21 cellular contexts compared by ENCODE assay signal in the genomic region with DNA sequence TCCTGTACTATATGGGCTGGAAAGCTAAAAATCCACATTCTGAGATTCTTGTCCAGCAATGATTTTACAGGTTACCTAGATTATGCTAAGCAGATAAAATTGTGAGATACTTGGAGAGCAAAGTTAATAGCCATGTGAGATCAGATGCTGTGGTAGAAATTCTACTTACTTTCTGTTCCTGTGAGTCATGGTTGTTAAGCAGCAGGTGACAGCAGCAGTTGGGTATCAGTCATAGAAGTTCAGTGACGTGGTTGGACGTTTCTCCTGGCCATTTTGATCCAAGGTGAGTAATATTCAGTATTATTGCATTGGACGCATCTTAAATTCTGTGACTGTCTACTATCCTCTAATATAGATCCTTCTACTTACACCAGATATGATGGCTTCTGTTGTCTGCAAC.
DNase-seq lines count a peak whose midpoint lies in the region; ATAC-seq and TF ChIP-seq lines count a peak whose summit lies in the region.
"Had no signal": no experiment of that assay in that cellular context is flagged by ENCODE, and none has a peak within 500 bp of the region (broad histone marks: within the 10 kb centered on the region; RNA-seq: fewer than 3 reads in every experiment).

No MANE protein-coding gene starts in this region.

- H3K4me1 ChIP-seq in body of pancreas, result no peaks in the 10 kb centered on the region
- H3K4me1 ChIP-seq: A549, stomach had no signal

- H3K27me3 ChIP-seq in GM06990 (replicated peaks; ENCODE audit: control insufficient read depth, insufficient read depth, low read length) (no peaks in the 10 kb centered on the region), body of pancreas (no peaks in the 10 kb centered on the region)
- H3K27me3 ChIP-seq: stomach had no signal

- ATAC-seq in GM19397 (IDR thresholded peaks at IDR 0.05; ENCODE audit: unreplicated experiment) (peak; percentile 51), HG02798 (IDR thresholded peaks at IDR 0.05; ENCODE audit: poor library complexity, unreplicated experiment) (peak; percentile 40), HG03432 (IDR thresholded peaks at IDR 0.05; ENCODE audit: unreplicated experiment) (peak; percentile 88), body of pancreas (no peak)
- ATAC-seq: A549, K562, Panc1, WTC11 had no signal

- no peak for TF ChIP-seq CTCF in GM06990 (IDR thresholded peaks at IDR 0.05; ENCODE audit: insufficient read depth, low read length, poor library complexity, severe bottlenecking)
- no peak for TF ChIP-seq CTCF in body of pancreas (IDR thresholded peaks at IDR 0.05)

- WGBS in body of pancreas, 2 donors, result 51 to 59% methylated on average over 3 of the region's 3 CpGs

- H3K4me3 ChIP-seq in GM06990 (replicated peaks; ENCODE audit: low read depth, low read length) (no peak overlapping the region), body of pancreas (no peak overlapping the region)
- H3K4me3 ChIP-seq: A549, K562, stomach had no signal

- H3K27ac ChIP-seq in body of pancreas, result no peak overlapping the region
- H3K27ac ChIP-seq: A549, stomach had no signal

- intact Hi-C loops in cardiac septum (cut with DNase I), result no loop called here
- intact Hi-C loops in body of pancreas (cut with DNase I), result no loop called here

- H3K9me3 ChIP-seq in body of pancreas, result no peaks in the 10 kb centered on the region
- H3K9me3 ChIP-seq: A549, stomach had no signal

- no peaks in the 10 kb centered on the region for H3K36me3 ChIP-seq in GM06990 (ENCODE audit: control insufficient read depth, insufficient read depth, low read length)
- H3K36me3 ChIP-seq in body of pancreas (replicated peaks in 1 of 2; ENCODE audit: insufficient read depth in 1 of 2, low read depth in 2 of 2), result no peaks in the 10 kb centered on the region
- H3K36me3 ChIP-seq: stomach had no signal

- DNase-seq in GM06990 (ENCODE audit: extremely low read depth, insufficient read length), result peak; percentile 18
- no peak for DNase-seq in cardiac septum (ENCODE audit: low spot score)
- DNase-seq in stimulated activated naive CD4-positive, alpha-beta T cell treated with Interleukin-2 at 50 U/mL for 16 hours (lab: John Stamatoyannopoulos, UW), result no peak
- no peak for DNase-seq in activated CD8-positive, alpha-beta memory T cell treated with anti-CD3 and anti-CD28 coated beads, Interleukin-2, amount 50 U/mL, for 4 hours
- DNase-seq in body of pancreas, result no peak
- DNase-seq: activated CD8-positive, alpha-beta memory T cell treated with anti-CD3 and anti-CD28 coated beads, Interleukin-2, amount 50 U/mL, for 48 hours; activated naive CD4-positive, alpha-beta T cell treated with anti-CD3 and anti-CD28 coated beads, Interleukin-2, amount 10 ng/mL, durations not matched to agents 7 days and 5 days; CD4-positive, alpha-beta T cell; effector memory CD4-positive, alpha-beta T cell; EL; GOT3; NCI-H1694 treated with DMSO at 0.1 percent for 48 hours; NCI-H510A treated with DMSO at 0.1 percent for 48 hours; stomach had no signal

- TF ChIP-seq POLR2A in body of pancreas (IDR thresholded peaks at IDR 0.05), result no peak
